In genomic region chr2:138030459-138030858, GRCh38 we compare ENCODE assay signal across 10 cellular contexts.
DNase-seq lines count a peak whose midpoint lies in the region; ATAC-seq and TF ChIP-seq lines count a peak whose summit lies in the region.
"Had no signal": no experiment of that assay in that cellular context is flagged by ENCODE, and none has a peak within 500 bp of the region (broad histone marks: within the 10 kb centered on the region; RNA-seq: fewer than 3 reads in every experiment).

No MANE protein-coding gene starts in this region.

- no peaks in the 10 kb centered on the region for H3K9me3 ChIP-seq in esophagus muscularis mucosa

- TF ChIP-seq EP300 in esophagus muscularis mucosa (IDR thresholded peaks at IDR 0.05): no peak

- DNase-seq in kidney glomerular epithelial cell (lab: John Stamatoyannopoulos, UW) (peak; percentile 44), NK-92 (lab: John Stamatoyannopoulos, UW; ENCODE audit: unreplicated experiment) (no peak), esophagus muscularis mucosa (ENCODE audit: extremely low spot score) (no peak), NCI-H2227 (lab: John Stamatoyannopoulos, UW; ENCODE audit: unreplicated experiment) (no peak), GOT3 (lab: John Stamatoyannopoulos, UW) (no peak)
- DNase-seq: activated gamma-delta T cell, NCI-H774 had no signal

- no peak for TF ChIP-seq POLR2A in esophagus muscularis mucosa (IDR thresholded peaks at IDR 0.05; ENCODE audit: low read depth)

- H3K27ac ChIP-seq in esophagus muscularis mucosa (replicated peaks in 1 of 4): no peak overlapping the region

- no peak overlapping the region for H3K4me3 ChIP-seq in esophagus muscularis mucosa

- intact Hi-C loops in esophagus muscularis mucosa (cut with DNase I): no loop called here

- ATAC-seq in GM18858 (IDR thresholded peaks at IDR 0.05; ENCODE audit: unreplicated experiment) (peak; percentile 88), HG02571 (IDR thresholded peaks at IDR 0.05; ENCODE audit: unreplicated experiment) (peak; percentile 47), HG03571 (IDR thresholded peaks at IDR 0.05; ENCODE audit: unreplicated experiment) (peak; percentile 64)

- no peaks in the 10 kb centered on the region for H3K4me1 ChIP-seq in esophagus muscularis mucosa

- no peaks in the 10 kb centered on the region for H3K27me3 ChIP-seq in esophagus muscularis mucosa

- no peaks in the 10 kb centered on the region for H3K36me3 ChIP-seq in esophagus muscularis mucosa

- 87% methylated on average over 3 of the region's 3 CpGs for WGBS in esophagus muscularis mucosa

- TF ChIP-seq CTCF in esophagus muscularis mucosa (IDR thresholded peaks at IDR 0.05): no peak
